Comparison of ENCODE assay signal across 8 cellular contexts in genomic region chrX:17375631-17376380, GRCh38.
DNase-seq lines count a peak whose midpoint lies in the region; ATAC-seq and TF ChIP-seq lines count a peak whose summit lies in the region.

No MANE protein-coding gene starts in this region.

- ATAC-seq in activated naive CD8-positive, alpha-beta T cell treated with anti-CD3 and anti-CD28 coated beads, Interleukin-2, amount 50 U/mL, for 24 hours, result no peak
- no peak for ATAC-seq in stimulated activated naive B cell treated with anti-CD40 and anti-IgM and Interleukin-4, amounts not matched to agents 10 μg/mL and 1 μg/mL and 100 μg/mL, for 72 hours (replicated peaks)
- ATAC-seq in HG03342 (IDR thresholded peaks at IDR 0.05; ENCODE audit: unreplicated experiment), result no peak

- H3K9me3 Mint-ChIP-seq in activated naive CD8-positive, alpha-beta T cell treated with anti-CD3 and anti-CD28 coated beads, Interleukin-2, amount 50 U/mL, for 24 hours, result peaks cover 3% of the 10 kb centered on the region
- H3K9me3 Mint-ChIP-seq in stimulated activated naive B cell treated with anti-CD40 and anti-IgM and Interleukin-4, amounts not matched to agents 10 μg/mL and 1 μg/mL and 100 μg/mL, for 72 hours, result peaks cover 0 to 8% of the 10 kb centered on the region in 2 donors

- TF ChIP-seq CTCF in GM10266 (IDR thresholded peaks at IDR 0.05; ENCODE audit: control insufficient read depth, insufficient read depth, low read depth, missing control alignments), result no peak

- peaks cover 13% of the 10 kb centered on the region for H3K4me1 Mint-ChIP-seq in activated naive CD8-positive, alpha-beta T cell treated with anti-CD3 and anti-CD28 coated beads, Interleukin-2, amount 50 U/mL, for 24 hours
- H3K4me1 Mint-ChIP-seq in stimulated activated naive B cell treated with anti-CD40 and anti-IgM and Interleukin-4, amounts not matched to agents 10 μg/mL and 1 μg/mL and 100 μg/mL, for 72 hours, result no peaks in the 10 kb centered on the region

- peak overlapping the region; percentile 50 for H3K9ac ChIP-seq in iPS-15b (ENCODE audit: low read depth, low read length)

- no peak overlapping the region for H3K27ac Mint-ChIP-seq in activated naive CD8-positive, alpha-beta T cell treated with anti-CD3 and anti-CD28 coated beads, Interleukin-2, amount 50 U/mL, for 24 hours
- H3K27ac Mint-ChIP-seq in stimulated activated naive B cell treated with anti-CD40 and anti-IgM and Interleukin-4, amounts not matched to agents 10 μg/mL and 1 μg/mL and 100 μg/mL, for 72 hours, result peak overlapping the region; percentile 49

- H3K4me3 ChIP-seq in iPS-15b (ENCODE audit: low read depth, low read length), result peak overlapping the region; percentile 81

- H3K36me3 ChIP-seq in iPS-15b (ENCODE audit: control insufficient read depth, insufficient read depth, low read length), result no peaks in the 10 kb centered on the region

- H3K9me3 ChIP-seq in iPS-15b (ENCODE audit: control insufficient read depth, insufficient read depth, low read length), result no peaks in the 10 kb centered on the region

- peaks cover 31% of the 10 kb centered on the region for H3K27me3 ChIP-seq in iPS-15b (ENCODE audit: control insufficient read depth, insufficient read depth, low read length)

- peaks cover 2% of the 10 kb centered on the region for H3K4me1 ChIP-seq in iPS-15b (ENCODE audit: control insufficient read depth, insufficient read depth, low read length)

- peak overlapping the region; percentile 54 for H3K4me3 Mint-ChIP-seq in activated naive CD8-positive, alpha-beta T cell treated with anti-CD3 and anti-CD28 coated beads, Interleukin-2, amount 50 U/mL, for 24 hours
- peak overlapping the region; percentile 6 to 9 for H3K4me3 Mint-ChIP-seq in stimulated activated naive B cell treated with anti-CD40 and anti-IgM and Interleukin-4, amounts not matched to agents 10 μg/mL and 1 μg/mL and 100 μg/mL, for 72 hours

- H3K27me3 Mint-ChIP-seq in activated naive CD8-positive, alpha-beta T cell treated with anti-CD3 and anti-CD28 coated beads, Interleukin-2, amount 50 U/mL, for 24 hours, result peaks cover 34% of the 10 kb centered on the region
- H3K27me3 Mint-ChIP-seq in stimulated activated naive B cell treated with anti-CD40 and anti-IgM and Interleukin-4, amounts not matched to agents 10 μg/mL and 1 μg/mL and 100 μg/mL, for 72 hours, result peaks cover 35 to 36% of the 10 kb centered on the region in 2 donors

- DNase-seq in NCI-H1105 treated with DMSO at 0.1 percent for 48 hours (lab: John Stamatoyannopoulos, UW) (peak; percentile 15), NCI-H1105 (lab: John Stamatoyannopoulos, UW) (no peak), NCI-H774 (lab: John Stamatoyannopoulos, UW) (no peak), GM10266 (ENCODE audit: extremely low spot score) (no peak)
- DNase-seq in activated naive CD8-positive, alpha-beta T cell treated with anti-CD3 and anti-CD28 coated beads, Interleukin-2, amount 50 U/mL, for 24 hours, result no peak
- DNase-seq in stimulated activated naive B cell treated with anti-CD40 and anti-IgM and Interleukin-4, amounts not matched to agents 10 μg/mL and 1 μg/mL and 100 μg/mL, for 72 hours, result no peak

- no peaks in the 10 kb centered on the region for H3K36me3 Mint-ChIP-seq in activated naive CD8-positive, alpha-beta T cell treated with anti-CD3 and anti-CD28 coated beads, Interleukin-2, amount 50 U/mL, for 24 hours (ENCODE audit: low read depth)
- no peaks in the 10 kb centered on the region for H3K36me3 Mint-ChIP-seq in stimulated activated naive B cell treated with anti-CD40 and anti-IgM and Interleukin-4, amounts not matched to agents 10 μg/mL and 1 μg/mL and 100 μg/mL, for 72 hours
